Comparison of ENCODE assay signal across 13 cellular contexts in the genomic region with DNA sequence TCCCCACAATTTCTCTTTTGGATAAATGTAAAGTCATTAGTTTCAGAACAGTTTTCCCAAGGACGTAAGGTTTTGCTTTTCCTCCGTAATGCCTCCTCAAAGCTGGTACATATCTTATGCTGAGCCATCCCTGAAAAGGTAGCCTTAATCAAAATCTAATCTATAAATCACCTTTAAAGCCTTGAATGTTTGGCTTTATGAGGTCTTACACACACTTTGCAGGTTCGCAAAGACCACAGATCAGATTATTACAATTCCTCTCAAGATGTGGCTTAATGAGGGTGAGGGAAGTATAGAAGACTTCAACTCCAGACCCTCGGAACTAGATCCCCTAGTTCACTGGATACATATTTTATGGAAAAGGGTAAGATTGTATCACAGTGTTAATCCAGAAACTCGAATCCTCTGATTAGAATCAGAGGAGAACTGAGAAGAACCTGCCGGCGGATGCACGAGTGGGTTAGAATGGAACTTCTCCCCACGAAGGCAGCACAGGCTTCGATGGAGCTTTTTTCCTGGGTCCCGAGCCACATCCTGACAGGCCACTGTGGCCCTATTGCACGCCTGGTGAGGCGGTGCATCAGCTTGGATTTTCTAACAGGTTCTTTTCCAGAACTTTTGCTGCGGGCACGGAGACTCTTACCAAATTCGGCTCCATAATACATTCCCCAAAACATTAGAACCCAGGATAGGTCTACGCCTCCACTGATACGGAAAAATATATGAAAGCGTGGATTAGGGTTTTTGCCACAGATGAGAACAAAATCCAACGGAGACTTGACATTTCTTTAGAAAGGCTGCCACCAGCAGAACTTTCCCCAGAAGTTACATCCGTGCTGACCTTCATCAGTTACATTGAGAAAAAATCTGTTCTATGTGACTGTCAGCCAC. TPM values are rescaled to one million over a fixed set of nuclear protein-coding genes. Genes with fewer than 3 reads are reported as not detected.
DNase-seq lines count a peak whose midpoint lies in the region; ATAC-seq, FAIRE-seq and TF ChIP-seq lines count a peak whose summit lies in the region.
"Had no signal": no experiment of that assay in that cellular context is flagged by ENCODE, and none has a peak within 500 bp of the region (broad histone marks: within the 10 kb centered on the region; RNA-seq: fewer than 3 reads in every experiment).

No MANE protein-coding gene starts in this region.

- H3K4me1 ChIP-seq in HUES64 (ENCODE audit: insufficient read depth, low read length) (no peaks in the 10 kb centered on the region), astrocyte (ENCODE audit: insufficient read depth, low read length) (no peaks in the 10 kb centered on the region), left lung (peaks cover 0 to 5% of the 10 kb centered on the region in 2 donors), spleen (peaks cover 0 to 33% (median 20%) of the 10 kb centered on the region in 6 donors)

- H3K4me3 ChIP-seq in HUES64 (ENCODE audit: low read length) = peak overlapping the region; percentile 55
- H3K4me3 ChIP-seq in astrocyte (ENCODE audit: insufficient read depth, low read depth, low read length) = no peak overlapping the region
- H3K4me3 ChIP-seq in left lung = peak overlapping the region; percentile 19 to 28
- H3K4me3 ChIP-seq in spleen = peak overlapping the region in 6 of 8 donors; percentile 3 to 68 (median 34)

- no peak for FAIRE-seq in astrocyte (lab: Jason Lieb, UNC)

- H4K20me1 ChIP-seq in astrocyte (ENCODE audit: insufficient read depth, low read length) = no peaks in the 10 kb centered on the region

- no peaks in the 10 kb centered on the region for H3K79me2 ChIP-seq in astrocyte (ENCODE audit: insufficient read depth, low read length)

- H3K9me3 ChIP-seq in HUES64 (ENCODE audit: insufficient read depth, low read depth, low read length) (no peaks in the 10 kb centered on the region), astrocyte (ENCODE audit: insufficient read depth, low read depth, low read length) (no peaks in the 10 kb centered on the region), left lung (no peaks in the 10 kb centered on the region), spleen (no peaks in the 10 kb centered on the region)

- no peak for DNase-seq in astrocyte (ENCODE audit: low read depth)
- DNase-seq in left lung = no peak
- DNase-seq in spleen = no peak
- no peak for DNase-seq in NCI-H1048 (lab: John Stamatoyannopoulos, UW)
- no peak for DNase-seq in Kasumi-1 (lab: John Stamatoyannopoulos, UW)
- DNase-seq: DMS79; left cardiac atrium; NCI-H1694 treated with DMSO at 0.1 percent for 48 hours; OCI-M1; stimulated activated naive CD4-positive, alpha-beta T cell treated with Interleukin-2 at 50 U/mL for 16 hours had no signal

- peaks cover 53% of the 10 kb centered on the region for H3K27me3 Mint-ChIP-seq in astrocyte (ENCODE audit: low read depth, unreplicated experiment)

- H3K36me3 ChIP-seq in HUES64 (ENCODE audit: insufficient read depth, low read length) (no peaks in the 10 kb centered on the region), astrocyte (ENCODE audit: insufficient read depth, low read length) (no peaks in the 10 kb centered on the region), left lung (no peaks in the 10 kb centered on the region), spleen (no peaks in the 10 kb centered on the region)

- H3K4me1 Mint-ChIP-seq in astrocyte (ENCODE audit: low read depth, unreplicated experiment) = peaks cover 2% of the 10 kb centered on the region

- H3K36me3 Mint-ChIP-seq in astrocyte (ENCODE audit: low read depth, unreplicated experiment) = no peaks in the 10 kb centered on the region

- H3K9ac ChIP-seq in HUES64 (ENCODE audit: low read depth, low read length) (no peak overlapping the region), astrocyte (ENCODE audit: low read length) (no peak overlapping the region)

- H3K4me2 ChIP-seq in astrocyte (ENCODE audit: low read length) = peak overlapping the region; percentile 82

- TF ChIP-seq CTCF in astrocyte (IDR thresholded peaks at IDR 0.05; ENCODE audit: insufficient read depth, low read depth, low read length) (no peak), left lung (IDR thresholded peaks at IDR 0.05) (no peak), spleen (IDR thresholded peaks at IDR 0.05 in 8 of 11, conservative IDR thresholded peaks at IDR 0.05 in 3 of 11) (no peak)

- H3K4me3 Mint-ChIP-seq in astrocyte (ENCODE audit: unreplicated experiment) = peak overlapping the region; percentile 78

- H3K27me3 ChIP-seq in HUES64 (ENCODE audit: insufficient read depth, low read length) (peaks cover 70% of the 10 kb centered on the region), astrocyte (ENCODE audit: insufficient read depth, low read length) (peaks cover 48% of the 10 kb centered on the region), left lung (peaks cover 32 to 95% of the 10 kb centered on the region in 2 donors), spleen (replicated peaks in 1 of 7) (peaks cover 4 to 98% (median 48%) of the 10 kb centered on the region in 7 donors)

- ATAC-seq in left lung (peak; percentile 4), GM21360 (IDR thresholded peaks at IDR 0.05; ENCODE audit: unreplicated experiment) (no peak)
- ATAC-seq: HCT116 had no signal

- H2AFZ ChIP-seq in astrocyte (ENCODE audit: low read depth, low read length) = peak overlapping the region; percentile 66

- 58% methylated on average over 19 of the region's 21 CpGs for WGBS in HUES64
- 67 to 79% (median 73%) methylated on average over 21 of the region's 21 CpGs for WGBS in spleen, 5 donors

- H3K27ac ChIP-seq in HUES64 (ENCODE audit: low read depth, low read length) (no peak overlapping the region), astrocyte (ENCODE audit: low read depth, low read length) (no peak overlapping the region), left lung (no peak overlapping the region), spleen (peak overlapping the region in 1 of 8 donors; percentile 60)

- no peaks in the 10 kb centered on the region for H3K9me3 Mint-ChIP-seq in astrocyte (ENCODE audit: unreplicated experiment)

- no peak for TF ChIP-seq POLR2A in spleen (IDR thresholded peaks at IDR 0.05)

- no peak overlapping the region for H3K27ac Mint-ChIP-seq in astrocyte (ENCODE audit: unreplicated experiment)

- intact Hi-C loops in left lung (cut with DNase I) = no loop called here
- intact Hi-C loops in spleen (cut with DNase I; ENCODE audit: low total_unique reads) = no loop called here

RNA-seq across cellular contexts. Expression of a gene that starts 1.2 kb away (rescaled TPM):
- 0.10 TPM for polyA plus RNA-seq in HUES64 (2013, experiment 1 of 2)
- polyA plus RNA-seq in HUES64 (2013, experiment 2 of 2) = 0.13 TPM
- not detected in 2 replicates for total RNA-seq in astrocyte
- total RNA-seq in left lung = under 1 TPM; 0.47 to 0.99 TPM
- total RNA-seq in spleen = 1 to 10 TPM in 6 of 7 donors, under 1 TPM in 1; 0.20 to 5.2 (median 3.3) TPM
- polyA plus RNA-seq in spleen = 1 to 10 TPM in 1 of 3 donors, under 1 TPM in 2; 0.32 to 1.6 (median 0.65) TPM
